In genomic region chr4:74473155-74473811, GRCh38 we compare ENCODE assay signal across 10 cellular contexts. TPM values are rescaled to one million over a fixed set of nuclear protein-coding genes. Genes with fewer than 3 reads are reported as not detected.
DNase-seq lines count a peak whose midpoint lies in the region; ATAC-seq and TF ChIP-seq lines count a peak whose summit lies in the region.
"Had no signal": no experiment of that assay in that cellular context is flagged by ENCODE, and none has a peak within 500 bp of the region (broad histone marks: within the 10 kb centered on the region; RNA-seq: fewer than 3 reads in every experiment).

No MANE protein-coding gene starts in this region.

- no peaks in the 10 kb centered on the region for H4K20me1 ChIP-seq in HCT116 (ENCODE audit: insufficient read depth)

- peaks cover 5 to 25% of the 10 kb centered on the region in 2 experiments; a peak in 2 of 4 replicates for H3K4me1 ChIP-seq in HCT116 (ENCODE audit: control insufficient read depth in 1 of 2, insufficient read depth in 2 of 2, low read length in 2 of 2)
- H3K4me1 ChIP-seq in left ventricle myocardium inferior = peaks cover 24% of the 10 kb centered on the region
- peaks cover 0 to 26% (median 19%) of the 10 kb centered on the region in 4 donors for H3K4me1 ChIP-seq in stomach

- in situ Hi-C loops in brain microvascular endothelial cell (cut with HindIII; ENCODE audit: low pct_ligation_motif_present, low sequenced_read_pairs) = no loop called here

- ATAC-seq in HCT116 (peak; percentile 78), HG03378 (IDR thresholded peaks at IDR 0.05; ENCODE audit: unreplicated experiment) (no peak), GM21423 (IDR thresholded peaks at IDR 0.05; ENCODE audit: unreplicated experiment) (no peak)
- ATAC-seq: activated CD8-positive, alpha-beta memory T cell treated with anti-CD3 and anti-CD28 coated beads, Interleukin-2, amount 10 ng/mL, durations not matched to agents 7 days and 5 days had no signal

- no peak for DNase-seq in HCT116 (ENCODE audit: low read depth, low spot score)
- DNase-seq in brain microvascular endothelial cell = peak; percentile 91
- no peak for DNase-seq in left ventricle myocardium inferior
- peak; percentile 27 for DNase-seq in stomach
- no peak for DNase-seq in GM10248 (ENCODE audit: extremely low spot score)
- no peak for DNase-seq in HUDEP-2 (lab: John Stamatoyannopoulos, UW; ENCODE audit: unreplicated experiment in 76 of 76)
- DNase-seq: activated CD8-positive, alpha-beta memory T cell treated with anti-CD3 and anti-CD28 coated beads, Interleukin-2, amount 10 ng/mL, durations not matched to agents 7 days and 5 days; NCI-H2081 had no signal

- POLR2A ChIA-PET in HCT116 (lab: Charles Lee) = interaction anchor here (1.8 kb wide), 1 partner anchor 28 kb away, joined by 4 read pairs; the partner anchor contains the start of gene AREG
- POLR2A ChIA-PET in GM10248 (lab: Yijun Ruan, JAX) = no interaction called here

- CTCF ChIA-PET in HCT116 (lab: Charles Lee) (interaction anchor here (0.7 to 1.0 kb wide), 3 partner anchors 9 to 150 kb away, joined by 3 read pairs; no protein-coding TSS in a partner anchor), GM10248 (lab: Yijun Ruan, JAX) (interaction anchor here (2.0 kb wide), 1 partner anchor 9 kb away, joined by 7 read pairs; no protein-coding TSS in a partner anchor)

- H3K79me2 ChIP-seq in HCT116 (ENCODE audit: insufficient read depth, low read length) = no peaks in the 10 kb centered on the region

- H3K4me3 ChIP-seq in HCT116 (replicated peaks in 1 of 2; ENCODE audit: low read depth in 1 of 2, low read length in 2 of 2) (no peak overlapping the region), brain microvascular endothelial cell (ENCODE audit: low read depth, low read length) (no peak overlapping the region), left ventricle myocardium inferior (no peak overlapping the region), stomach (no peak overlapping the region)

- no peak for TF ChIP-seq RAD21 in HCT116 (IDR thresholded peaks at IDR 0.05; ENCODE audit: low read depth)

- no peak overlapping the region for H3K9ac ChIP-seq in HCT116 (ENCODE audit: low read length)

- no peak overlapping the region for H3K27ac ChIP-seq in HCT116 (ENCODE audit: low read depth, low read length)
- peak overlapping the region; percentile 58 for H3K27ac ChIP-seq in brain microvascular endothelial cell
- H3K27ac ChIP-seq in left ventricle myocardium inferior (replicated peaks) = peak overlapping the region; percentile 53
- peak overlapping the region in 2 of 5 donors; percentile 7 to 48 for H3K27ac ChIP-seq in stomach

- no peaks in the 10 kb centered on the region for H3K9me3 ChIP-seq in HCT116 (ENCODE audit: control insufficient read depth in 1 of 2, insufficient read depth in 1 of 2, low read depth in 1 of 2, low read length in 2 of 2)
- H3K9me3 ChIP-seq in left ventricle myocardium inferior (replicated peaks) = no peaks in the 10 kb centered on the region
- no peaks in the 10 kb centered on the region for H3K9me3 ChIP-seq in stomach

- whole genome bisulfite sequencing in stomach, 5 donors = 36 to 55% (median 41%) methylated on average over 5 of the region's 5 CpGs

- TF ChIP-seq POLR2A in HCT116 (IDR thresholded peaks at IDR 0.05; ENCODE audit: borderline replicate concordance, extremely low read depth, insufficient read depth, insufficient read length) (no peak), stomach (IDR thresholded peaks at IDR 0.05) (no peak)

- TF ChIP-seq CTCF in HCT116 (IDR thresholded peaks at IDR 0.05 in 2 of 3, conservative IDR thresholded peaks at IDR 0.05 in 1 of 3; ENCODE audit: borderline replicate concordance in 1 of 3, insufficient read depth in 1 of 3, low read depth in 2 of 3, low read length in 2 of 3) (no peak), brain microvascular endothelial cell (IDR thresholded peaks at IDR 0.05; ENCODE audit: low read depth, low read length, missing control alignments) (no peak), left ventricle myocardium inferior (IDR thresholded peaks at IDR 0.05; ENCODE audit: borderline replicate concordance) (no peak), stomach (IDR thresholded peaks at IDR 0.05) (no peak), GM10248 (IDR thresholded peaks at IDR 0.05; ENCODE audit: control extremely low read depth, extremely low read depth, low read depth, missing control alignments) (no peak)

- intact Hi-C loops in HCT116 (cut with micrococcal nuclease) (no loop called here), left ventricle myocardium inferior (cut with micrococcal nuclease) (no loop called here), stomach (cut with DNase I; ENCODE audit: low total_unique reads) (no loop called here)

- RAD21 ChIA-PET in HCT116 (lab: Charles Lee; ENCODE audit: low non-redundant PET in 1 of 2, low total read pairs in 2 of 2, uncharacterized antibody in 2 of 2, unreplicated experiment in 2 of 2) = no interaction called here

- peak overlapping the region; percentile 41 for H3K4me2 ChIP-seq in HCT116 (ENCODE audit: low read length)

- H2AFZ ChIP-seq in HCT116 (ENCODE audit: low read depth, low read length, poor library complexity, severe bottlenecking) = peak overlapping the region; percentile 53

- H3K27me3 ChIP-seq in HCT116 (ENCODE audit: insufficient read depth, low read length) = no peaks in the 10 kb centered on the region
- H3K27me3 ChIP-seq in brain microvascular endothelial cell (replicated peaks) = no peaks in the 10 kb centered on the region
- H3K27me3 ChIP-seq in left ventricle myocardium inferior (ENCODE audit: low read depth) = no peaks in the 10 kb centered on the region
- H3K27me3 ChIP-seq in stomach = no peaks in the 10 kb centered on the region

- no peak for TF ChIP-seq EP300 in stomach (IDR thresholded peaks at IDR 0.05)

- H3K36me3 ChIP-seq in HCT116 (ENCODE audit: control insufficient read depth in 1 of 2, insufficient read depth in 2 of 2, low read length in 2 of 2) (no peaks in the 10 kb centered on the region), brain microvascular endothelial cell (replicated peaks) (no peaks in the 10 kb centered on the region), left ventricle myocardium inferior (no peaks in the 10 kb centered on the region), stomach (no peaks in the 10 kb centered on the region)

- H3K9me2 ChIP-seq in HCT116 (ENCODE audit: insufficient read depth) = no peaks in the 10 kb centered on the region

- no TSS peak for BruUV-seq in HCT116 (replicated peaks; lab: Mats Ljungman, UMichigan)

TF ChIP-seq in HCT116, 20 proteins besides CTCF, POLR2A, EP300 and RAD21:
- TF ChIP-seq FOSL1 (IDR thresholded peaks at IDR 0.05; ENCODE audit: low read depth) = peak; percentile 75
- TF ChIP-seq POLR2AphosphoS5 (IDR thresholded peaks at IDR 0.05; ENCODE audit: low read depth, low read length) = no peak
- peak; percentile 77; the same call in 1 of the 2 replicates for TF ChIP-seq CBX3 (IDR thresholded peaks at IDR 0.05; ENCODE audit: low read depth)
- no peak for TF ChIP-seq EGR1 (IDR thresholded peaks at IDR 0.05; ENCODE audit: low read depth)
- peak; percentile 69 for TF ChIP-seq JUND (IDR thresholded peaks at IDR 0.05)
- peak; percentile 52 for TF ChIP-seq SP1 (IDR thresholded peaks at IDR 0.05; ENCODE audit: low read depth)
- no peak for TF ChIP-seq ZBTB33 (IDR thresholded peaks at IDR 0.05; ENCODE audit: extremely low read depth, insufficient replicate concordance, low read length)
- peak; percentile 47; the same call in 1 of the 2 replicates for TF ChIP-seq SIN3A (IDR thresholded peaks at IDR 0.05; ENCODE audit: low read depth)
- TF ChIP-seq CEBPB (IDR thresholded peaks at IDR 0.05; ENCODE audit: low read depth) = peak; percentile 91
- TF ChIP-seq MAX (IDR thresholded peaks at IDR 0.05) = 0 out of 2 replicates have a peak, but pooled peaks have one; percentile 23
- no peak; the same call in 1 of the 2 replicates for TF ChIP-seq ELF1 (IDR thresholded peaks at IDR 0.05; ENCODE audit: borderline replicate concordance, low read depth)
- peak; percentile 32; the same call in 1 of the 2 replicates for TF ChIP-seq SRF (IDR thresholded peaks at IDR 0.05; ENCODE audit: low read depth)
- TF ChIP-seq ATF3 (IDR thresholded peaks at IDR 0.05) = peak; percentile 68
- no peak for TF ChIP-seq EZH2phosphoT487 (IDR thresholded peaks at IDR 0.05; ENCODE audit: borderline replicate concordance)
- no peak for TF ChIP-seq EZH2 (IDR thresholded peaks at IDR 0.05)

RNA-seq across cellular contexts. Expression of gene AREG, which starts 28.3 kb away (rescaled TPM):
- total RNA-seq in HCT116 (2021; ENCODE audit: unreplicated experiment) (739 TPM), left ventricle myocardium inferior (0.55 TPM), stomach (10 to 100 TPM in 4 of 5 donors, not detected in 1; 12.7 to 22.3 (median 15.5) TPM)
- polyA plus RNA-seq in HCT116 (2012) = 858 and 927 TPM in 2 replicates
- polyA plus RNA-seq in stomach = 10 to 100 TPM in 1 of 3 donors, 1 to 10 TPM in 2; 4.3 to 23.0 (median 4.7) TPM

Comparison
In these comparisons a context has a peak if more than half of its experiments do, and no peak if none do; other contexts are left out.
1. DNase-seq: peak in brain microvascular endothelial cell (single experiment) and stomach (single experiment); none in HCT116 (single experiment), left ventricle myocardium inferior (single experiment), GM10248 (single experiment) and HUDEP-2 (0 of 76).
2. RNA of gene AREG, which starts 28.3 kb away (total RNA-seq): 739 TPM in HCT116 (single experiment); 12.7 to 22.3 TPM in stomach and 0.55 TPM in left ventricle myocardium inferior (single experiment); every median in the first group is over 10 times any median in the second.